In genomic region chr9:73133921-73134407, GRCh38 we compare ENCODE assay signal across 9 cellular contexts. TPM values are rescaled to one million over a fixed set of nuclear protein-coding genes. Genes with fewer than 3 reads are reported as not detected.
DNase-seq lines count a peak whose midpoint lies in the region; ATAC-seq and TF ChIP-seq lines count a peak whose summit lies in the region.
"Had no signal": no experiment of that assay in that cellular context is flagged by ENCODE, and none has a peak within 500 bp of the region (broad histone marks: within the 10 kb centered on the region; RNA-seq: fewer than 3 reads in every experiment).

No MANE protein-coding gene starts in this region.

- no peaks in the 10 kb centered on the region for H3K36me3 ChIP-seq in SK-N-MC (ENCODE audit: insufficient read depth, low read length)

- no peaks in the 10 kb centered on the region for H3K9me3 Mint-ChIP-seq in nephron
- H3K9me3 Mint-ChIP-seq: dendritic cell treated with granulocyte-macrophage colony-stimulating factor and Interleukin-4, amounts not matched to agents 40 ng/mL and 50 ng/mL, for 4 days had no signal

- H3K27ac ChIP-seq in SK-N-MC, result 0 out of 2 replicates have a peak overlapping the region, but pooled peaks have one; percentile 99

- no peaks in the 10 kb centered on the region for H3K27me3 Mint-ChIP-seq in nephron (ENCODE audit: low read depth)
- H3K27me3 Mint-ChIP-seq: dendritic cell treated with granulocyte-macrophage colony-stimulating factor and Interleukin-4, amounts not matched to agents 40 ng/mL and 50 ng/mL, for 4 days had no signal

- peak overlapping the region in 2 of 3 experiments; percentile 46 to 67 for H3K27ac Mint-ChIP-seq in nephron
- H3K27ac Mint-ChIP-seq: dendritic cell treated with granulocyte-macrophage colony-stimulating factor and Interleukin-4, amounts not matched to agents 40 ng/mL and 50 ng/mL, for 4 days had no signal

- no peak for DNase-seq in SK-N-MC (ENCODE audit: low read depth, low spot score)
- no peak for DNase-seq in pons (ENCODE audit: low spot score)
- no peak for DNase-seq in HCEC 1CT
- DNase-seq in ureter (ENCODE audit: low spot score), result no peak
- no peak for DNase-seq in GDM1 (lab: John Stamatoyannopoulos, UW)

- H3K36me3 Mint-ChIP-seq in nephron (ENCODE audit: low read depth), result no peaks in the 10 kb centered on the region

- H3K4me3 Mint-ChIP-seq in nephron, result peak overlapping the region in 2 of 3 experiments; percentile 40 to 59
- H3K4me3 Mint-ChIP-seq: dendritic cell treated with granulocyte-macrophage colony-stimulating factor and Interleukin-4, amounts not matched to agents 40 ng/mL and 50 ng/mL, for 4 days had no signal

- ATAC-seq in GM19324 (IDR thresholded peaks at IDR 0.05; ENCODE audit: low FRiP score, unreplicated experiment) (peak; percentile 79), HG02840 (IDR thresholded peaks at IDR 0.05; ENCODE audit: low FRiP score, unreplicated experiment) (peak; percentile 49)

- H3K9ac ChIP-seq in SK-N-MC (ENCODE audit: insufficient read length), result no peak overlapping the region

- H3K4me1 Mint-ChIP-seq in nephron, result peaks cover 22% of the 10 kb centered on the region

- no peak overlapping the region for H3K4me3 ChIP-seq in SK-N-MC

- no peaks in the 10 kb centered on the region; the same call in 1 of the 2 replicates for H3K9me3 ChIP-seq in SK-N-MC (ENCODE audit: low read depth, low read length)

- no peak for TF ChIP-seq CTCF in nephron (IDR thresholded peaks at IDR 0.05; ENCODE audit: unreplicated experiment in 3 of 3)

RNA-seq across cellular contexts. Expression of gene ANXA1, which starts 17.7 kb away (rescaled TPM):
- 175 TPM for total RNA-seq in ureter
